In the genomic region with DNA sequence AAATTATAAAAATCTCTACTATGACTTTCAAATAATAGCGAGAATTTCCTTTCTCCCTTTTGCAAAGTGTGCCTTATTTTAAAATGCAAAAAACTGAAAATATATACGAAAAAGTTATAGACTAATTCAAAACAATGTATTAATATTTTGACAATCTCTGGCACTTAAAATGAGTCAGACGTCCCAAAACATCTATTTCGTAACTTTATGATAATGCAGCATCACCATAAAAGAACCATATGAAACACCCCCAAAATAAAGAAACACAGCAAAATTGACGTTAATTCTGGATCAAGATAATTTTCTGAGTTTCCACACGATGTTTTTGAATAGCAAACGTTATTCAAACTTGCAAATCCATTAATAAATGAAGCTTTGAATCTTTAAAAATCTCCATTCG, we compare ENCODE assay signal across 8 cellular contexts. TPM values are rescaled to one million over a fixed set of nuclear protein-coding genes. Genes with fewer than 3 reads are reported as not detected.
DNase-seq lines count a peak whose midpoint lies in the region; ATAC-seq and TF ChIP-seq lines count a peak whose summit lies in the region.

No MANE protein-coding gene starts in this region.

- peaks cover 5% of the 10 kb centered on the region for H3K36me3 Mint-ChIP-seq in activated naive CD4-positive, alpha-beta T cell treated with anti-CD3 and anti-CD28 coated beads, Interleukin-2, amount 50 U/mL, for 24 hours
- peaks cover under 1% of the 10 kb centered on the region for H3K36me3 Mint-ChIP-seq in memory B cell

- H3K4me1 ChIP-seq in urinary bladder (ENCODE audit: insufficient read depth) = no peaks in the 10 kb centered on the region

- 21% methylated on average over 8 of the region's 8 CpGs for WGBS in urinary bladder

- no peak for TF ChIP-seq CTCF in astrocyte of the spinal cord (IDR thresholded peaks at IDR 0.05; ENCODE audit: low read depth, low read length)

- H3K27ac Mint-ChIP-seq in activated naive CD4-positive, alpha-beta T cell treated with anti-CD3 and anti-CD28 coated beads, Interleukin-2, amount 50 U/mL, for 24 hours = peak overlapping the region; percentile 97
- H3K27ac Mint-ChIP-seq in memory B cell = peak overlapping the region; percentile 96

- no peaks in the 10 kb centered on the region for H3K27me3 Mint-ChIP-seq in activated naive CD4-positive, alpha-beta T cell treated with anti-CD3 and anti-CD28 coated beads, Interleukin-2, amount 50 U/mL, for 24 hours
- no peaks in the 10 kb centered on the region for H3K27me3 Mint-ChIP-seq in memory B cell

- ATAC-seq in memory B cell (ENCODE audit: low read depth) = no peak

- peaks cover 63% of the 10 kb centered on the region for H3K4me1 Mint-ChIP-seq in activated naive CD4-positive, alpha-beta T cell treated with anti-CD3 and anti-CD28 coated beads, Interleukin-2, amount 50 U/mL, for 24 hours
- peaks cover 17% of the 10 kb centered on the region for H3K4me1 Mint-ChIP-seq in memory B cell

- no peak overlapping the region for H3K27ac ChIP-seq in urinary bladder (ENCODE audit: low read depth)

- H3K4me3 Mint-ChIP-seq in activated naive CD4-positive, alpha-beta T cell treated with anti-CD3 and anti-CD28 coated beads, Interleukin-2, amount 50 U/mL, for 24 hours = peak overlapping the region; percentile 98
- H3K4me3 Mint-ChIP-seq in memory B cell = peak overlapping the region; percentile 98

- peak overlapping the region; percentile 100 for H3K4me3 ChIP-seq in astrocyte of the spinal cord (ENCODE audit: low read depth, low read length)
- peak overlapping the region; percentile 97 for H3K4me3 ChIP-seq in urinary bladder (ENCODE audit: low read depth, low read length)

- H3K36me3 ChIP-seq in urinary bladder (ENCODE audit: insufficient read depth) = no peaks in the 10 kb centered on the region

- H3K9me3 Mint-ChIP-seq in activated naive CD4-positive, alpha-beta T cell treated with anti-CD3 and anti-CD28 coated beads, Interleukin-2, amount 50 U/mL, for 24 hours = no peaks in the 10 kb centered on the region
- H3K9me3 Mint-ChIP-seq in memory B cell = no peaks in the 10 kb centered on the region

- DNase-seq in activated naive CD4-positive, alpha-beta T cell (lab: John Stamatoyannopoulos, UW) = no peak
- DNase-seq in astrocyte of the spinal cord (ENCODE audit: low read depth, low spot score) = no peak
- DNase-seq in memory B cell (ENCODE audit: low spot score in 2 of 2) = no peak
- no peak for DNase-seq in stimulated activated CD4-positive, alpha-beta T cell treated with anti-CD3 and anti-CD28 coated beads, Interleukin-4, amount 100 ng/mL, for 4 hours
- no peak for DNase-seq in DMS114 treated with DMSO at 0.1 percent for 48 hours (lab: John Stamatoyannopoulos, UW; ENCODE audit: unreplicated experiment)
- DNase-seq in activated CD4-positive, alpha-beta T cell treated with anti-CD3 and anti-CD28 coated beads for 1 hour = no peak

- in situ Hi-C loops in astrocyte of the spinal cord (cut with HindIII; ENCODE audit: low sequenced_read_pairs) = no loop called here

RNA-seq across cellular contexts. Expression of gene COPS2, which starts 1.0 kb away (rescaled TPM):
- total RNA-seq in urinary bladder = 139 TPM
- polyA plus RNA-seq in urinary bladder = 59.1 TPM

RNA-seq across cellular contexts. Expression of gene GALK2, which starts 15.7 kb away (rescaled TPM):
- total RNA-seq in urinary bladder = 49.8 TPM
- polyA plus RNA-seq in urinary bladder = 22.2 TPM
